In the genomic region with DNA sequence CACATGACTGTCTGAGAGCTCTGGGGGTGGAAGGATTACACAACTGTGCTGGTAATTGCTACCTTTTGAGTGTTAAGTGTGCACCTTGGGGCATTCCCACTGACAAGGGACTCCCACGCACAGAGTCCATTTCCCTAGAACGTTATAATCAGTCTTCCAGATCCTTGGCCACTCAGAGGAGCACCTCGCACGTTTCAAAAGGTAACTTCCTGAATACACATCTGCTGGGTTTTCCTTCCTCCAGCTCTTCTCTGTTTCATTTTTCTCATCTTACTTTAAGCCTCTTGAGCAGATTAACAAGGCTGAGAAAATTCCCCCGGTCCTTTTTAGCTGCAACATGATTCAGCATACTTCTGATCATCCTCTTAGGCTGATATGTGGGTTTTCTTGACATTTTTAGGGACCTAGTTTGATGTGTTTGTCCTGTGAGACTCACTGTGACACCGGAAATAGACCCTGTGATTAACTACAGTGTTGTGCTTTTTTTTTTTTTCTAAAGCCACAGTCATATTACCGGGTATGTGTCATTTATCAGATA, we compare ENCODE assay signal across 13 cellular contexts.
DNase-seq lines count a peak whose midpoint lies in the region; ATAC-seq, FAIRE-seq and TF ChIP-seq lines count a peak whose summit lies in the region.
"Had no signal": no experiment of that assay in that cellular context is flagged by ENCODE, and none has a peak within 500 bp of the region (broad histone marks: within the 10 kb centered on the region; RNA-seq: fewer than 3 reads in every experiment).

No MANE protein-coding gene starts in this region.

- no peaks in the 10 kb centered on the region for H4K20me1 ChIP-seq in BLaER1 treated with 17β-estradiol and CSF1 and Interleukin-3, amounts not matched to agents 10 nM and 100 nM
- H4K20me1 ChIP-seq in OCI-LY3 (ENCODE audit: insufficient read depth, low read length) = no peaks in the 10 kb centered on the region
- no peaks in the 10 kb centered on the region for H4K20me1 ChIP-seq in GM12878 (ENCODE audit: control insufficient read depth, insufficient read depth)
- H4K20me1 ChIP-seq in SK-N-SH (ENCODE audit: insufficient read depth) = no peaks in the 10 kb centered on the region

- H3K27me3 ChIP-seq in BLaER1 treated with 17β-estradiol and CSF1 and Interleukin-3, amounts not matched to agents 10 nM and 100 nM = peaks cover 0 to 11% (median 0%) of the 10 kb centered on the region in 11 experiments; a peak in 4 of 22 replicates
- H3K27me3 ChIP-seq in OCI-LY3 (ENCODE audit: low read depth, low read length) (no peaks in the 10 kb centered on the region), GM12878 (replicated peaks in 1 of 2; ENCODE audit: control insufficient read depth in 2 of 2, insufficient read depth in 2 of 2, low read length in 1 of 2) (no peaks in the 10 kb centered on the region), psoas muscle (ENCODE audit: insufficient read depth in 3 of 3, low read length in 2 of 3) (no peaks in the 10 kb centered on the region), SK-N-SH (ENCODE audit: insufficient read depth) (peaks cover 60% of the 10 kb centered on the region; the same call in 1 of the 2 replicates)
- H3K27me3 ChIP-seq: tibial nerve had no signal

- 0 out of 22 replicates have a peak, but pooled peaks cover 0 to 5% (median 0%) of the 10 kb centered on the region in 11 experiments for H3K9me3 ChIP-seq in BLaER1 treated with 17β-estradiol and CSF1 and Interleukin-3, amounts not matched to agents 10 nM and 100 nM (replicated peaks in 1 of 11)
- H3K9me3 ChIP-seq in OCI-LY3 (ENCODE audit: insufficient read depth, low read length) (no peaks in the 10 kb centered on the region), GM12878 (replicated peaks; ENCODE audit: control insufficient read depth, insufficient read depth, low read length) (peaks cover 6% of the 10 kb centered on the region), psoas muscle (no peaks in the 10 kb centered on the region), SK-N-SH (no peaks in the 10 kb centered on the region)
- H3K9me3 ChIP-seq: tibial nerve had no signal

- peak overlapping the region; percentile 37 to 77 (median 61) for H3K4me2 ChIP-seq in BLaER1 treated with 17β-estradiol and CSF1 and Interleukin-3, amounts not matched to agents 10 nM and 100 nM
- peak overlapping the region; percentile 56 for H3K4me2 ChIP-seq in OCI-LY3 (ENCODE audit: low read length)
- peak overlapping the region; percentile 26 for H3K4me2 ChIP-seq in GM12878 (ENCODE audit: control insufficient read depth, insufficient read depth)
- no peak overlapping the region for H3K4me2 ChIP-seq in SK-N-SH

- no peak overlapping the region; a peak in 1 of 22 replicates for H3K9ac ChIP-seq in BLaER1 treated with 17β-estradiol and CSF1 and Interleukin-3, amounts not matched to agents 10 nM and 100 nM
- H3K9ac ChIP-seq in OCI-LY3 (ENCODE audit: low read length) (peak overlapping the region; percentile 95), GM12878 (ENCODE audit: control insufficient read depth, insufficient read depth, low read length) (peak overlapping the region; percentile 47), SK-N-SH (no peak overlapping the region)

- peak overlapping the region in 2 of 11 experiments; percentile 17 to 21; a peak in 2 of 22 replicates for H3K27ac ChIP-seq in BLaER1 treated with 17β-estradiol and CSF1 and Interleukin-3, amounts not matched to agents 10 nM and 100 nM
- H3K27ac ChIP-seq in OCI-LY3 (ENCODE audit: low read length) (peak overlapping the region; percentile 100), GM12878 (ENCODE audit: control insufficient read depth, insufficient read depth) (peak overlapping the region; percentile 78), psoas muscle (no peak overlapping the region), SK-N-SH (ENCODE audit: low read depth in 2 of 2, low read length in 1 of 2) (no peak overlapping the region)
- H3K27ac ChIP-seq: tibial nerve had no signal

- WGBS in GM12878 (ENCODE audit: insufficient coverage, insufficient replicate concordance, low lambda C conversion rate, missing lambda C conversion rate) = under 1% methylated on average over 6 of the region's 7 CpGs
- WGBS in psoas muscle, 3 donors = 60 to 68% (median 61%) methylated on average over 7 of the region's 7 CpGs
- 2% methylated on average over 7 of the region's 7 CpGs for WGBS in SK-N-SH (ENCODE audit: low lambda C conversion rate)

- in situ Hi-C loops in GM12878 (cut with MboI) = no loop called here

- TF ChIP-seq POLR2A in GM12878 (IDR thresholded peaks at IDR 0.05; ENCODE audit: low read depth, low read length) = no peak

- TF ChIP-seq EP300 in GM12878 (IDR thresholded peaks at IDR 0.05; ENCODE audit: borderline replicate concordance in 1 of 2, control insufficient read depth in 1 of 2, low read depth in 2 of 2, low read length in 2 of 2) (peak in 1 of 2 experiments; percentile 46; a peak in 1 of 4 replicates), SK-N-SH (IDR thresholded peaks at IDR 0.05; ENCODE audit: borderline replicate concordance in 1 of 2, low read depth in 1 of 2, low read length in 1 of 2) (no peak)

- no peaks in the 10 kb centered on the region for H3F3A ChIP-seq in SK-N-SH (replicated peaks; ENCODE audit: insufficient read depth)

- H3K9me2 ChIP-seq in SK-N-SH = no peaks in the 10 kb centered on the region

- peaks cover 17% of the 10 kb centered on the region for H3K79me2 ChIP-seq in OCI-LY3 (ENCODE audit: low read length)
- no peaks in the 10 kb centered on the region for H3K79me2 ChIP-seq in GM12878 (ENCODE audit: control insufficient read depth, insufficient read depth, low read length)
- H3K79me2 ChIP-seq in SK-N-SH (ENCODE audit: insufficient read depth) = no peaks in the 10 kb centered on the region

- TF ChIP-seq CTCF in OCI-LY3 (IDR thresholded peaks at IDR 0.05; ENCODE audit: low read depth, low read length) (no peak), GM12878 (IDR thresholded peaks at IDR 0.05 in 2 of 3, conservative IDR thresholded peaks at IDR 0.05 in 1 of 3; ENCODE audit: control insufficient read depth in 2 of 3, extremely low read depth in 1 of 3, insufficient read depth in 1 of 3, low read depth in 3 of 3, low read length in 3 of 3) (no peak), psoas muscle (IDR thresholded peaks at IDR 0.05) (no peak), SK-N-SH (IDR thresholded peaks at IDR 0.05) (no peak)

- no peaks in the 10 kb centered on the region for H3K36me3 ChIP-seq in BLaER1 treated with 17β-estradiol and CSF1 and Interleukin-3, amounts not matched to agents 10 nM and 100 nM
- H3K36me3 ChIP-seq in OCI-LY3 (replicated peaks; ENCODE audit: low read depth, low read length) = peaks cover 12% of the 10 kb centered on the region
- H3K36me3 ChIP-seq in GM12878 (ENCODE audit: control insufficient read depth in 2 of 2, insufficient read depth in 2 of 2, low read length in 1 of 2) = no peaks in the 10 kb centered on the region
- no peaks in the 10 kb centered on the region for H3K36me3 ChIP-seq in psoas muscle (ENCODE audit: insufficient read depth in 1 of 2, low read depth in 1 of 2)
- H3K36me3 ChIP-seq in SK-N-SH (replicated peaks in 1 of 2; ENCODE audit: control insufficient read depth in 1 of 2, insufficient read depth in 2 of 2, low read length in 1 of 2) = no peaks in the 10 kb centered on the region
- H3K36me3 ChIP-seq: tibial nerve had no signal

- RAD21 ChIA-PET in GM12878 (lab: Charles Lee; ENCODE audit: unreplicated experiment) = interaction anchor here (0.7 to 15.3 kb wide), 11 partner anchors 28 to 399 kb away, joined by 3 to 519 read pairs (median 4); a partner anchor contains a TSS

- POLR2A ChIA-PET in GM12878 (lab: Charles Lee) (interaction anchor here (0.6 to 9.7 kb wide), 8 partner anchors 15 to 198 kb away, joined by 3 to 139 read pairs (median 4); a partner anchor contains a TSS), SK-N-SH (lab: Yijun Ruan, JAX) (no interaction called here)

- SMC1A ChIA-PET in GM12878 (lab: Charles Lee; ENCODE audit: uncharacterized antibody, unreplicated experiment) = interaction anchor here (0.7 to 25.0 kb wide), 15 partner anchors 10 to 204 kb away, joined by 3 to 748 read pairs (median 4); no protein-coding TSS in a partner anchor

- peak; percentile 65 for FAIRE-seq in GM12878 (lab: Jason Lieb, UNC)

- intact Hi-C loops in GM12878 (cut with micrococcal nuclease; ENCODE audit: unreplicated experiment) = no loop called here
- intact Hi-C loops in psoas muscle (cut with DNase I) = no loop called here

- BruUV-seq in GM12878 (replicated peaks; lab: Mats Ljungman, UMichigan) = no TSS peak

- ATAC-seq in GM19372 (IDR thresholded peaks at IDR 0.05; ENCODE audit: low read depth, unreplicated experiment) (peak; percentile 42), GM12878 (peak; percentile 59), psoas muscle (no peak)
- ATAC-seq: left cardiac atrium, right cardiac atrium had no signal

- DNase-seq in GM12878 (ENCODE audit: low read depth, low spot score) = peak; percentile 93
- no peak for DNase-seq in psoas muscle
- DNase-seq in SK-N-SH = no peak
- no peak for DNase-seq in HuH-7 (ENCODE audit: low spot score)
- DNase-seq in retina = no peak
- DNase-seq: C1 segment of cervical spinal cord, left cardiac atrium, NCI-H526 treated with DMSO at 0.1 percent for 48 hours, right cardiac atrium had no signal

- CTCF ChIA-PET in GM12878 (lab: Yijun Ruan, JAX) (interaction anchor here (0.8 to 16.8 kb wide), 2 partner anchors 28 to 44 kb away, joined by 3 to 460 read pairs; no protein-coding TSS in a partner anchor), SK-N-SH (lab: Yijun Ruan, JAX) (no interaction called here)

- peaks cover 44 to 61% (median 52%) of the 10 kb centered on the region in 10 experiments for H3K4me1 ChIP-seq in BLaER1 treated with 17β-estradiol and CSF1 and Interleukin-3, amounts not matched to agents 10 nM and 100 nM
- peaks cover 75% of the 10 kb centered on the region for H3K4me1 ChIP-seq in OCI-LY3 (ENCODE audit: low read length)
- H3K4me1 ChIP-seq in GM12878 (ENCODE audit: control insufficient read depth, insufficient read depth, low read length) = peaks cover 66% of the 10 kb centered on the region
- peaks cover 5% of the 10 kb centered on the region for H3K4me1 ChIP-seq in psoas muscle
- no peaks in the 10 kb centered on the region for H3K4me1 ChIP-seq in SK-N-SH (ENCODE audit: control insufficient read depth in 1 of 2, insufficient read depth in 2 of 2, low read depth in 1 of 2, low read length in 1 of 2)

- TF ChIP-seq RAD21 in GM12878 (IDR thresholded peaks at IDR 0.05; ENCODE audit: insufficient read depth, low read depth, low read length) (peak; percentile 19; the same call in 1 of the 2 replicates), SK-N-SH (IDR thresholded peaks at IDR 0.05; ENCODE audit: low read length) (no peak)

- H2AFZ ChIP-seq in OCI-LY3 (ENCODE audit: low read depth, low read length) (no peak overlapping the region), GM12878 (ENCODE audit: control insufficient read depth, low read depth, low read length) (peak overlapping the region; percentile 59), SK-N-SH (ENCODE audit: low read depth) (no peak overlapping the region)

- H3K4me3 ChIP-seq in BLaER1 treated with 17β-estradiol and CSF1 and Interleukin-3, amounts not matched to agents 10 nM and 100 nM = no peak overlapping the region
- H3K4me3 ChIP-seq in OCI-LY3 (ENCODE audit: low read length) = peak overlapping the region; percentile 59
- no peak overlapping the region for H3K4me3 ChIP-seq in GM12878
- no peak overlapping the region for H3K4me3 ChIP-seq in psoas muscle
- H3K4me3 ChIP-seq in SK-N-SH (ENCODE audit: low read depth in 2 of 2, low read length in 1 of 2) = no peak overlapping the region
- H3K4me3 ChIP-seq: tibial nerve had no signal

Comparison
In these comparisons a context has a peak if more than half of its experiments do, and no peak if none do; other contexts are left out.
1. H3K27ac ChIP-seq: peak in OCI-LY3 (single experiment) and GM12878 (single experiment); none in psoas muscle (single experiment) and SK-N-SH (0 of 2).
2. H3K9ac ChIP-seq: peak in OCI-LY3 (single experiment) and GM12878 (single experiment); none in BLaER1 treated with 17β-estradiol and CSF1 and Interleukin-3, amounts not matched to agents 10 nM and 100 nM (0 of 11) and SK-N-SH (single experiment).
3. ATAC-seq: peak in GM19372 (single experiment) and GM12878 (single experiment); none in psoas muscle (0 of 4).